17 cellular contexts compared by ENCODE assay signal in the genomic region with DNA sequence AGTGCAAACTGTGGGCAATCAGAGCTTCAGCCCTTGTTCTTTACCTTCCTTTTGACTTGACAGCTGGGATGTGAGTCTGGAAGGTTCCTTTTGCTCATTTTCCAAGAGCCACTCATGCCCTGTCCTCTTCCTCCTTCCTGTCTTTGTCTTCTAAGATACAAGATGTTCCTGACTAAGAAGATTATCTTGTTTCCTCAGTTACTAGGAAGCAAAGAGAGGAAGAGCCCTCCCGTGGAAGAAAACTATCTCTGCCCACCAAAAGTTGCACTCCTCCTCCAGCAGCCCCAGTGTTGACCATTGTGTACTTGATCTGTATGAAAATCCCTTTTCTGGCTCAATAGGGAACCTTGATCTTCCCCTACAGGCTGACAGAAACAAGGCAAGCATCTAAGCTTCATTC.
DNase-seq lines count a peak whose midpoint lies in the region; ATAC-seq and TF ChIP-seq lines count a peak whose summit lies in the region.
"Had no signal": no experiment of that assay in that cellular context is flagged by ENCODE, and none has a peak within 500 bp of the region (broad histone marks: within the 10 kb centered on the region; RNA-seq: fewer than 3 reads in every experiment).

No MANE protein-coding gene starts in this region.

- H3K27me3 ChIP-seq in smooth muscle cell (ENCODE audit: low read depth) (no peaks in the 10 kb centered on the region), spleen (replicated peaks in 1 of 7) (peaks cover 0 to 41% (median 0%) of the 10 kb centered on the region in 7 donors)

- peak overlapping the region; percentile 15 for H3K27ac ChIP-seq in smooth muscle cell (ENCODE audit: low read depth)
- H3K27ac ChIP-seq in spleen, result no peak overlapping the region

- no peak for TF ChIP-seq CTCF in smooth muscle cell (IDR thresholded peaks at IDR 0.05; ENCODE audit: borderline replicate concordance, insufficient read depth, poor library complexity, severe bottlenecking)
- no peak for TF ChIP-seq CTCF in spleen (IDR thresholded peaks at IDR 0.05 in 8 of 11, conservative IDR thresholded peaks at IDR 0.05 in 3 of 11)

- H3K9me3 ChIP-seq in smooth muscle cell (replicated peaks; ENCODE audit: low read depth) (no peaks in the 10 kb centered on the region), spleen (no peaks in the 10 kb centered on the region)
- H3K9me3 ChIP-seq: HAP-1 had no signal

- 33% methylated on average over 1 of the region's 1 CpG for WGBS in smooth muscle cell (ENCODE audit: low lambda C conversion rate)
- 13 to 29% (median 16%) methylated on average over 1 of the region's 1 CpG for WGBS in spleen, 5 donors

- intact Hi-C loops in spleen (cut with DNase I; ENCODE audit: low total_unique reads), result no loop called here

- no peak for TF ChIP-seq POLR2A in spleen (IDR thresholded peaks at IDR 0.05)

- H3K9ac ChIP-seq in smooth muscle cell (ENCODE audit: low read depth), result no peak overlapping the region

- H3K4me3 ChIP-seq in smooth muscle cell (no peak overlapping the region), spleen (no peak overlapping the region)
- H3K4me3 ChIP-seq: HAP-1, K562 had no signal

- H3K36me3 ChIP-seq in smooth muscle cell (ENCODE audit: low read depth), result no peaks in the 10 kb centered on the region
- H3K36me3 ChIP-seq in spleen, result no peaks in the 10 kb centered on the region
- H3K36me3 ChIP-seq: HAP-1 had no signal

- no peak overlapping the region for H2AFZ ChIP-seq in smooth muscle cell (ENCODE audit: low read depth)

- peaks cover 25% of the 10 kb centered on the region for H3K4me1 ChIP-seq in smooth muscle cell (ENCODE audit: low read depth)
- H3K4me1 ChIP-seq in spleen, result no peaks in the 10 kb centered on the region

- peak overlapping the region; percentile 62 for H3K4me2 ChIP-seq in smooth muscle cell

- ATAC-seq in left lobe of liver, result peak; percentile 47
- no peak for ATAC-seq in HG02678 (IDR thresholded peaks at IDR 0.05; ENCODE audit: unreplicated experiment)
- ATAC-seq: K562, Panc1 had no signal

- peaks cover 16% of the 10 kb centered on the region for H3F3A ChIP-seq in smooth muscle cell (ENCODE audit: low read depth)

- DNase-seq in NCI-H82 (lab: John Stamatoyannopoulos, UW) (peak; percentile 48), ecto neural progenitor cell (ENCODE audit: low spot score) (peak; percentile 20), left lobe of liver (ENCODE audit: low spot score) (no peak), smooth muscle cell (lab: John Stamatoyannopoulos, UW; ENCODE audit: unreplicated experiment) (no peak), inferior parietal cortex (ENCODE audit: extremely low spot score) (no peak), spleen (no peak), islet precursor cell (no peak)
- DNase-seq: AML-193; CD4-positive, CD25-positive, alpha-beta regulatory T cell; NCI-H1092; NCI-H1694; NCI-H774; SHP77 had no signal

- no peaks in the 10 kb centered on the region for H4K20me1 ChIP-seq in smooth muscle cell (ENCODE audit: low read depth)

- H3K79me2 ChIP-seq in smooth muscle cell (ENCODE audit: low read depth), result no peaks in the 10 kb centered on the region

Comparison
In these comparisons a context has a peak if more than half of its experiments do, and no peak if none do; other contexts are left out.
1. DNase-seq: peak in NCI-H82 (single experiment) and ecto neural progenitor cell (single experiment); none in left lobe of liver (single experiment), smooth muscle cell (single experiment), inferior parietal cortex (single experiment), spleen (single experiment) and islet precursor cell (single experiment).